ENCODE assay signal across 27 cellular contexts in genomic region chr15:70398694-70399093, GRCh38.
"Had no signal": no experiment of that assay in that cellular context is flagged by ENCODE, and none has a peak within 500 bp of the region (broad histone marks: within the 10 kb centered on the region; RNA-seq: fewer than 3 reads in every experiment).

No MANE protein-coding gene starts in this region.

- H3K9me3 ChIP-seq: SJCRH30 had no signal

- H3K36me3 ChIP-seq: brain microvascular endothelial cell, SJCRH30 had no signal

- ATAC-seq: activated CD8-positive, alpha-beta T cell treated with anti-CD3 and anti-CD28 coated beads, Interleukin-2, amount 10 ng/mL, durations not matched to agents 7 days and 5 days; activated naive CD4-positive, alpha-beta T cell treated with anti-CD3 and anti-CD28 coated beads, Interleukin-2, amount 50 U/mL, for 72 hours; PC-3 had no signal

- H3K27me3 ChIP-seq: SJCRH30 had no signal

- H3K27ac Mint-ChIP-seq: activated CD4-positive, alpha-beta T cell treated with anti-CD3 and anti-CD28 coated beads, Interleukin-2, amount 10 ng/mL, durations not matched to agents 24 days and 14 days; activated CD8-positive, alpha-beta T cell treated with anti-CD3 and anti-CD28 coated beads, Interleukin-2, amount 10 ng/mL, durations not matched to agents 7 days and 5 days; activated naive CD4-positive, alpha-beta T cell treated with anti-CD3 and anti-CD28 coated beads for 36 hours; activated T-cell treated with anti-CD3 and anti-CD28 coated beads, Interleukin-2, amount 50 U/mL, for 24 hours; activated T-helper 2 cell treated with anti-CD3 and anti-CD28 coated beads, Interferon-gamma antibody, Interleukin-2, Interleukin-4, amounts not matched to agents 10 μg/mL and 5 μg/mL and 100 μg/mL, durations not matched to agents 14 hours and 24 hours and 36 hours; T-helper 1 cell treated with Interleukin-12 subunit alpha and Interleukin-12 subunit beta and Interleukin-4 antibody, amounts not matched to agents 30 μg/mL and 1 μg/mL, for 36 hours; T-helper 2 cell treated with Interferon-gamma antibody and Interleukin-4, amounts not matched to agents 5 μg/mL and 100 μg/mL, for 36 hours had no signal

- DNase-seq: activated CD4-positive, alpha-beta T cell treated with anti-CD3 and anti-CD28 coated beads, Interleukin-2, amount 10 ng/mL, durations not matched to agents 24 days and 14 days; activated CD4-positive, alpha-beta T cell treated with anti-CD3 and anti-CD28 coated beads, Interleukin-2, amount 50 U/mL, for 4 hours; activated CD8-positive, alpha-beta T cell treated with anti-CD3 and anti-CD28 coated beads, Interleukin-2, amount 10 ng/mL, durations not matched to agents 7 days and 5 days; activated gamma-delta T cell; activated naive CD4-positive, alpha-beta T cell treated with anti-CD3 and anti-CD28 coated beads for 36 hours; activated T-cell treated with anti-CD3 and anti-CD28 coated beads, Interleukin-2, amount 50 U/mL, for 24 hours; amniotic stem cell; brain microvascular endothelial cell; Karpas-422; NCI-H1694; NCI-H1930; NCI-H2081 treated with DMSO at 0.1 percent for 48 hours; NCI-H226; NCI-H446 treated with DMSO at 0.1 percent for 48 hours; NCI-H524; NCI-H82; SHP77; SJCRH30 had no signal

- H3K36me3 Mint-ChIP-seq: activated naive CD4-positive, alpha-beta T cell treated with anti-CD3 and anti-CD28 coated beads, Interleukin-2, amount 50 U/mL, for 72 hours had no signal

- FAIRE-seq: RCC 7860, TTC549 had no signal

- H3K4me3 ChIP-seq: SJCRH30, SK-N-MC had no signal

- H3K27ac ChIP-seq: brain microvascular endothelial cell, SJCRH30, SK-N-MC had no signal

- H3K9me3 Mint-ChIP-seq: activated CD4-positive, alpha-beta T cell treated with anti-CD3 and anti-CD28 coated beads, Interleukin-2, amount 10 ng/mL, durations not matched to agents 24 days and 14 days; activated naive CD4-positive, alpha-beta T cell treated with anti-CD3 and anti-CD28 coated beads for 36 hours; activated naive CD4-positive, alpha-beta T cell treated with anti-CD3 and anti-CD28 coated beads, Interleukin-2, amount 50 U/mL, for 72 hours; activated T-cell treated with anti-CD3 and anti-CD28 coated beads, Interleukin-2, amount 50 U/mL, for 24 hours; activated T-helper 2 cell treated with anti-CD3 and anti-CD28 coated beads, Interferon-gamma antibody, Interleukin-2, Interleukin-4, amounts not matched to agents 10 μg/mL and 5 μg/mL and 100 μg/mL, durations not matched to agents 14 hours and 24 hours and 36 hours; central memory CD8-positive, alpha-beta T cell; T-helper 1 cell treated with Interleukin-12 subunit alpha and Interleukin-12 subunit beta and Interleukin-4 antibody, amounts not matched to agents 30 μg/mL and 1 μg/mL, for 36 hours; T-helper 2 cell treated with Interferon-gamma antibody and Interleukin-4, amounts not matched to agents 5 μg/mL and 100 μg/mL, for 36 hours had no signal

- H3K4me1 Mint-ChIP-seq: activated CD4-positive, alpha-beta T cell treated with anti-CD3 and anti-CD28 coated beads, Interleukin-2, amount 10 ng/mL, durations not matched to agents 24 days and 14 days had no signal

- H3K4me1 ChIP-seq: SJCRH30 had no signal

- H3K4me3 Mint-ChIP-seq: activated CD4-positive, alpha-beta T cell treated with anti-CD3 and anti-CD28 coated beads, Interleukin-2, amount 10 ng/mL, durations not matched to agents 24 days and 14 days; activated CD8-positive, alpha-beta T cell treated with anti-CD3 and anti-CD28 coated beads, Interleukin-2, amount 10 ng/mL, durations not matched to agents 7 days and 5 days; activated naive CD4-positive, alpha-beta T cell treated with anti-CD3 and anti-CD28 coated beads for 36 hours; activated T-cell treated with anti-CD3 and anti-CD28 coated beads, Interleukin-2, amount 50 U/mL, for 24 hours; central memory CD8-positive, alpha-beta T cell; T-helper 1 cell treated with Interleukin-12 subunit alpha and Interleukin-12 subunit beta and Interleukin-4 antibody, amounts not matched to agents 30 μg/mL and 1 μg/mL, for 36 hours; T-helper 2 cell treated with Interferon-gamma antibody and Interleukin-4, amounts not matched to agents 5 μg/mL and 100 μg/mL, for 36 hours had no signal
